ENCODE assay signal across 8 cellular contexts in genomic region chr9:127783111-127783621, GRCh38. TPM values are rescaled to one million over a fixed set of nuclear protein-coding genes. Genes with fewer than 3 reads are reported as not detected.
DNase-seq lines count a peak whose midpoint lies in the region; ATAC-seq and TF ChIP-seq lines count a peak whose summit lies in the region.

No MANE protein-coding gene starts in this region.

- TF ChIP-seq CTCF in IMR-90 (conservative IDR thresholded peaks at IDR 0.05; ENCODE audit: low read depth, low read length), result no peak
- TF ChIP-seq CTCF in activated CD8-positive, alpha-beta T cell treated with anti-CD3 and anti-CD28 coated beads for 36 hours (IDR thresholded peaks at IDR 0.05), result no peak

- H2BK20ac ChIP-seq in IMR-90 (ENCODE audit: low read depth, low read length), result no peak overlapping the region

- peaks cover 6 to 20% of the 10 kb centered on the region in 2 experiments; a peak in 3 of 4 replicates for H3K79me1 ChIP-seq in IMR-90 (ENCODE audit: low read depth in 1 of 2, low read length in 2 of 2)

- no peak overlapping the region for H2BK15ac ChIP-seq in IMR-90 (ENCODE audit: low read depth, low read length)

- peak overlapping the region; percentile 76 for H3K4me3 Mint-ChIP-seq in activated CD8-positive, alpha-beta T cell treated with anti-CD3 and anti-CD28 coated beads for 36 hours

- peaks cover 11% of the 10 kb centered on the region for H3K36me3 ChIP-seq in IMR-90 (ENCODE audit: control insufficient read depth, insufficient read depth, low read length)

- H3K27me3 ChIP-seq in IMR-90 (ENCODE audit: control insufficient read depth, insufficient read depth, low read length), result no peaks in the 10 kb centered on the region

- H2AK9ac ChIP-seq in IMR-90 (replicated peaks; ENCODE audit: low read depth, low read length, poor library complexity), result no peak overlapping the region

- TF ChIP-seq RAD21 in IMR-90 (IDR thresholded peaks at IDR 0.05; ENCODE audit: low read length), result no peak

- H2AFZ ChIP-seq in IMR-90 (replicated peaks; ENCODE audit: low read length, poor library complexity), result peak overlapping the region; percentile 9

- intact Hi-C loops in IMR-90 (cut with micrococcal nuclease), result no loop called here
- intact Hi-C loops in activated CD8-positive, alpha-beta T cell treated with anti-CD3 and anti-CD28 coated beads for 36 hours (cut with micrococcal nuclease), result loop anchor here (5.0 kb wide), 2 partner anchors 46 to 134 kb away; partner anchors contain the start of genes ST6GALNAC4 and TOR2A

- no peak overlapping the region for H2BK120ac ChIP-seq in IMR-90 (ENCODE audit: low read depth, low read length)

- no peak for DNase-seq in IMR-90
- peak; percentile 94 for DNase-seq in activated CD8-positive, alpha-beta T cell treated with anti-CD3 and anti-CD28 coated beads for 36 hours
- peak; percentile 68 for DNase-seq in germinal center (ENCODE audit: low spot score)
- DNase-seq in stimulated activated CD4-positive, alpha-beta T cell treated with anti-CD3 and anti-CD28 coated beads, TNF-alpha, amount 100 ng/mL, for 48 hours (ENCODE audit: low read depth in 3 of 3), result peak; percentile 52 to 56 (median 54)
- no peak for DNase-seq in ACHN
- DNase-seq in NCI-H1436 treated with DMSO at 0.1 percent for 48 hours (lab: John Stamatoyannopoulos, UW), result no peak

- WGBS in IMR-90 (ENCODE audit: extremely low coverage in 2 of 2, insufficient read length in 1 of 2), 2 experiments, result 71% methylated on average over 1 of the region's 15 CpGs; no CpG with 5 or more reads in 1 of the 2 experiments

- dilution Hi-C loops in IMR-90 (cut with HindIII; ENCODE audit: low sequenced_read_pairs, unreplicated experiment), result no loop called here

- H2BK5ac ChIP-seq in IMR-90 (ENCODE audit: low read depth, low read length, poor library complexity, severe bottlenecking), result no peak overlapping the region

- CTCF ChIA-PET in IMR-90 (lab: Yijun Ruan, JAX), result interaction anchor here (0.7 kb wide), 1 partner anchor 69 kb away, joined by 3 read pairs; no protein-coding TSS in a partner anchor
- CTCF ChIA-PET in activated CD8-positive, alpha-beta T cell treated with anti-CD3 and anti-CD28 coated beads for 36 hours (lab: Charles Lee), result interaction anchor here (1.0 to 10.7 kb wide), 4 partner anchors 14 to 138 kb away, joined by 3 to 144 read pairs (median 48); partner anchors contain the start of gene TOR2A

- no peak for TF ChIP-seq POLR2A in IMR-90 (IDR thresholded peaks at IDR 0.05; ENCODE audit: low read depth, low read length)

- peaks cover 22% of the 10 kb centered on the region for H3K36me3 Mint-ChIP-seq in activated CD8-positive, alpha-beta T cell treated with anti-CD3 and anti-CD28 coated beads for 36 hours (ENCODE audit: low read depth)

- no peaks in the 10 kb centered on the region for H3K9me1 ChIP-seq in IMR-90 (ENCODE audit: insufficient read depth, low read length)

- POLR2A ChIA-PET in IMR-90 (lab: Charles Lee; ENCODE audit: unreplicated experiment), result no interaction called here
- POLR2A ChIA-PET in activated CD8-positive, alpha-beta T cell treated with anti-CD3 and anti-CD28 coated beads for 36 hours (lab: Charles Lee), result interaction anchor here (0.7 to 8.1 kb wide), 8 partner anchors 8 to 335 kb away, joined by 3 to 56 read pairs (median 4); partner anchors contain the start of genes FPGS and TOR2A

- no peak overlapping the region for H2AK5ac ChIP-seq in IMR-90 (ENCODE audit: low read depth, low read length)

- no peak overlapping the region for H3K9ac ChIP-seq in IMR-90 (ENCODE audit: low read depth, low read length)

- H3K27ac ChIP-seq in IMR-90 (ENCODE audit: insufficient read depth, low read length), result no peak overlapping the region

- no peak overlapping the region for H3K4ac ChIP-seq in IMR-90 (ENCODE audit: low read depth, low read length)

- H3K23ac ChIP-seq in IMR-90 (ENCODE audit: low read depth, low read length), result no peak overlapping the region

- no peaks in the 10 kb centered on the region for H3K9me3 Mint-ChIP-seq in activated CD8-positive, alpha-beta T cell treated with anti-CD3 and anti-CD28 coated beads for 36 hours

- peak overlapping the region; percentile 95 for H3K27ac Mint-ChIP-seq in activated CD8-positive, alpha-beta T cell treated with anti-CD3 and anti-CD28 coated beads for 36 hours

- H3K27me3 Mint-ChIP-seq in activated CD8-positive, alpha-beta T cell treated with anti-CD3 and anti-CD28 coated beads for 36 hours, result no peaks in the 10 kb centered on the region

- no peak overlapping the region for H4K91ac ChIP-seq in IMR-90 (ENCODE audit: insufficient read depth, low read depth, low read length)

- H3K56ac ChIP-seq in IMR-90 (ENCODE audit: extremely low read depth, insufficient read depth, low read length), result no peak overlapping the region

- no peak overlapping the region for H4K5ac ChIP-seq in IMR-90 (ENCODE audit: low read depth, low read length)

- in situ Hi-C loops in IMR-90 (cut with MboI; ENCODE audit: low sequenced_read_pairs), result loop anchor here (5.0 kb wide), 1 partner anchor 46 kb away; the partner anchor contains the start of gene TOR2A
- in situ Hi-C loops in ACHN (cut with HindIII; ENCODE audit: low pct_ligation_motif_present, low pct_unique_long_range_greater_than_20kb, low sequenced_read_pairs), result no loop called here

- H3K14ac ChIP-seq in IMR-90 (replicated peaks; ENCODE audit: low read depth, low read length), result no peak overlapping the region

- H4K20me1 ChIP-seq in IMR-90 (ENCODE audit: insufficient read depth, low read length), result peaks cover 23% of the 10 kb centered on the region

- H3K4me2 ChIP-seq in IMR-90 (ENCODE audit: low read depth, low read length), result no peak overlapping the region

- H3K18ac ChIP-seq in IMR-90 (ENCODE audit: low read depth, low read length), result no peak overlapping the region

- no peak overlapping the region for H3K4me3 ChIP-seq in IMR-90 (ENCODE audit: insufficient read depth, low read depth, low read length)

- peaks cover 62% of the 10 kb centered on the region for H3K4me1 Mint-ChIP-seq in activated CD8-positive, alpha-beta T cell treated with anti-CD3 and anti-CD28 coated beads for 36 hours (ENCODE audit: low read depth)

- H3K9me3 ChIP-seq in IMR-90 (ENCODE audit: control insufficient read depth, insufficient read depth, low read length), result no peaks in the 10 kb centered on the region

- H3K4me1 ChIP-seq in IMR-90 (ENCODE audit: control insufficient read depth, insufficient read depth, low read length), result no peaks in the 10 kb centered on the region; the same call in 1 of the 2 replicates

- no peak for ATAC-seq in IMR-90 (ENCODE audit: low read depth)
- peak; percentile 29 for ATAC-seq in activated CD8-positive, alpha-beta T cell treated with anti-CD3 and anti-CD28 coated beads for 36 hours
- ATAC-seq in HG02970 (IDR thresholded peaks at IDR 0.05; ENCODE audit: low FRiP score, unreplicated experiment), result no peak
- no peak for ATAC-seq in HG03159 (IDR thresholded peaks at IDR 0.05; ENCODE audit: unreplicated experiment)

- H4K8ac ChIP-seq in IMR-90 (ENCODE audit: low read depth in 2 of 2, low read length in 2 of 2), result no peak overlapping the region

- no TSS peak for BruUV-seq in IMR-90 (replicated peaks; lab: Mats Ljungman, UMichigan)

TF ChIP-seq in IMR-90, 13 proteins besides CTCF, POLR2A, EP300 and RAD21:
- TF ChIP-seq MAZ (IDR thresholded peaks at IDR 0.05; ENCODE audit: borderline replicate concordance, low read depth, low read length) (no peak), RFX5 (IDR thresholded peaks at IDR 0.05; ENCODE audit: low read depth, low read length) (no peak)

RNA-seq across cellular contexts. Expression of gene CDK9, which starts 2.7 kb away (rescaled TPM):
- total RNA-seq in IMR-90 (2012; rRNA removed), result 28.9 and 30.3 TPM in 2 replicates
- polyA plus RNA-seq in IMR-90 (2012; rRNA removed), result 49.9 and 52.1 TPM in 2 replicates
- 34.4 and 54.3 TPM in 2 replicates for polyA plus RNA-seq in IMR-90 (2012; cell fraction: cytosol; rRNA removed)
- 140 and 177 TPM in 2 replicates for polyA plus RNA-seq in IMR-90 (2012; cell fraction: nucleus; rRNA removed; ENCODE audit: low replicate concordance)
- 10 to 100 TPM; 86.2 to 91.6 TPM for total RNA-seq in activated CD8-positive, alpha-beta T cell treated with anti-CD3 and anti-CD28 coated beads for 36 hours

RNA-seq across cellular contexts. Expression of gene SH2D3C, which starts 4.7 kb away (rescaled TPM):
- total RNA-seq in IMR-90 (2012; rRNA removed), result under 0.01 and 0.28 TPM in 2 replicates
- polyA plus RNA-seq in IMR-90 (2012; rRNA removed), result 0.22 and 0.24 TPM in 2 replicates
- polyA plus RNA-seq in IMR-90 (2012; cell fraction: cytosol; rRNA removed), result 0.06 and 0.38 TPM in 2 replicates
- polyA plus RNA-seq in IMR-90 (2012; cell fraction: nucleus; rRNA removed; ENCODE audit: low replicate concordance), result 0.05 and 0.29 TPM in 2 replicates
- 10 to 100 TPM; 29.9 to 30.3 TPM for total RNA-seq in activated CD8-positive, alpha-beta T cell treated with anti-CD3 and anti-CD28 coated beads for 36 hours

RNA-seq across cellular contexts. Expression of gene FPGS, which starts 19.5 kb away (rescaled TPM):
- 43.9 and 45.5 TPM in 2 replicates for total RNA-seq in IMR-90 (2012; rRNA removed)
- polyA plus RNA-seq in IMR-90 (2012; rRNA removed), result 71.5 and 75.7 TPM in 2 replicates
- 39.9 and 56.3 TPM in 2 replicates for polyA plus RNA-seq in IMR-90 (2012; cell fraction: cytosol; rRNA removed)
- 94.7 and 201 TPM in 2 replicates for polyA plus RNA-seq in IMR-90 (2012; cell fraction: nucleus; rRNA removed; ENCODE audit: low replicate concordance)
- 10 to 100 TPM; 79.8 to 80.4 TPM for total RNA-seq in activated CD8-positive, alpha-beta T cell treated with anti-CD3 and anti-CD28 coated beads for 36 hours

RNA-seq across cellular contexts. Expression of gene TOR2A, which starts 48.1 kb away (rescaled TPM):
- total RNA-seq in IMR-90 (2012; rRNA removed), result 0.90 and 1.1 TPM in 2 replicates
- 12.5 and 12.9 TPM in 2 replicates for polyA plus RNA-seq in IMR-90 (2012; rRNA removed)
- 10.1 and 16.2 TPM in 2 replicates for polyA plus RNA-seq in IMR-90 (2012; cell fraction: cytosol; rRNA removed)
- 10.8 and 25.9 TPM in 2 replicates for polyA plus RNA-seq in IMR-90 (2012; cell fraction: nucleus; rRNA removed; ENCODE audit: low replicate concordance)
- total RNA-seq in activated CD8-positive, alpha-beta T cell treated with anti-CD3 and anti-CD28 coated beads for 36 hours, result 10 to 100 TPM; 14.4 to 16.1 TPM

Comparison
In these comparisons a context has a peak if more than half of its experiments do, and no peak if none do; other contexts are left out.
1. DNase-seq: peak in activated CD8-positive, alpha-beta T cell treated with anti-CD3 and anti-CD28 coated beads for 36 hours (single experiment), germinal center (single experiment) and stimulated activated CD4-positive, alpha-beta T cell treated with anti-CD3 and anti-CD28 coated beads, TNF-alpha, amount 100 ng/mL, for 48 hours (3 of 3); none in IMR-90 (single experiment), ACHN (single experiment) and NCI-H1436 treated with DMSO at 0.1 percent for 48 hours (single experiment).
2. RNA of gene SH2D3C, which starts 4.7 kb away (total RNA-seq): 29.9 to 30.3 TPM in activated CD8-positive, alpha-beta T cell treated with anti-CD3 and anti-CD28 coated beads for 36 hours; under 0.01 to 0.28 TPM in IMR-90; every median in the first group is over 10 times any median in the second.